12 cellular contexts compared by ENCODE assay signal in genomic region chr10:132388901-132389630, GRCh38. TPM values are rescaled to one million over a fixed set of nuclear protein-coding genes. Genes with fewer than 3 reads are reported as not detected.
A peak's percentile ranks its signal among the peaks of the same experiment; 100 is the strongest.
DNase-seq lines count a peak whose midpoint lies in the region; FAIRE-seq and TF ChIP-seq lines count a peak whose summit lies in the region.
"Had no signal": no experiment of that assay in that cellular context is flagged by ENCODE, and none has a peak within 500 bp of the region (broad histone marks: within the 10 kb centered on the region; RNA-seq: fewer than 3 reads in every experiment).

No MANE protein-coding gene starts in this region.

- H3K4me3 ChIP-seq in Caco-2 (ENCODE audit: low read depth, low read length) (no peak overlapping the region), HUES48 (ENCODE audit: low read depth, low read length) (no peak overlapping the region), H1 (ENCODE audit: extremely low read depth in 1 of 4, insufficient read depth in 2 of 4, low read depth in 3 of 4, low read length in 4 of 4) (no peak overlapping the region), parathyroid adenoma (ENCODE audit: low read depth, low read length) (no peak overlapping the region)
- H3K4me3 ChIP-seq: stomach had no signal

- TF ChIP-seq RAD21 in H1 (IDR thresholded peaks at IDR 0.05 in 1 of 2, conservative IDR thresholded peaks at IDR 0.05 in 1 of 2; ENCODE audit: low read depth in 2 of 2, low read length in 2 of 2) = no peak

- peaks cover 11% of the 10 kb centered on the region for H3K4me1 ChIP-seq in Caco-2
- H3K4me1 ChIP-seq in HUES48 (ENCODE audit: control insufficient read depth, insufficient read depth, low read length) = peaks cover 4% of the 10 kb centered on the region; the same call in 1 of the 2 replicates
- peaks cover 0 to 12% (median 9%) of the 10 kb centered on the region in 4 experiments; a peak in 6 of 7 replicates for H3K4me1 ChIP-seq in H1 (replicated peaks in 1 of 4; ENCODE audit: control insufficient read depth in 3 of 4, insufficient read depth in 4 of 4, low read length in 3 of 4)
- peaks cover 20% of the 10 kb centered on the region for H3K4me1 ChIP-seq in parathyroid adenoma

- no peak for DNase-seq in Caco-2
- DNase-seq in H1 (ENCODE audit: low read depth in 1 of 2, low spot score in 2 of 2) = no peak
- DNase-seq in NCI-H2107 treated with DMSO at 0.1 percent for 48 hours (lab: John Stamatoyannopoulos, UW; ENCODE audit: unreplicated experiment) = no peak
- no peak for DNase-seq in occipital lobe (lab: John Stamatoyannopoulos, UW)
- no peak for DNase-seq in NCI-H510A treated with DMSO at 0.1 percent for 48 hours (lab: John Stamatoyannopoulos, UW)
- DNase-seq: NCI-H187, stomach, SW 1271 had no signal

- peak overlapping the region; percentile 63 for H2BK120ac ChIP-seq in H1 (replicated peaks; ENCODE audit: low read depth, low read length)

- POLR2A ChIA-PET in Caco-2 (lab: Charles Lee) = no interaction called here
- POLR2A ChIA-PET in H1 (lab: Charles Lee; ENCODE audit: partially characterized antibody) = interaction anchor here (0.6 to 1.6 kb wide), 5 partner anchors 10 to 30 kb away, joined by 3 to 10 read pairs (median 4); no protein-coding TSS in a partner anchor

- H3K27ac ChIP-seq in HUES48 (ENCODE audit: low read depth, low read length) (peak overlapping the region; percentile 8), H1 (ENCODE audit: low read depth, low read length) (no peak overlapping the region), parathyroid adenoma (peak overlapping the region; percentile 36)
- H3K27ac ChIP-seq: stomach had no signal

- no peak overlapping the region for H3K27ac Mint-ChIP-seq in Caco-2 (ENCODE audit: unreplicated experiment)

- intact Hi-C loops in Caco-2 (cut with micrococcal nuclease; ENCODE audit: unreplicated experiment) = loop anchor here (2.0 to 10.0 kb wide), 2 partner anchors 64 to 246 kb away; no protein-coding TSS in a partner anchor

- peak overlapping the region; percentile 52; the same call in 1 of the 2 replicates for H2BK5ac ChIP-seq in H1 (ENCODE audit: low read depth, low read length)

- TF ChIP-seq CTCF in Caco-2 (IDR thresholded peaks at IDR 0.05; ENCODE audit: insufficient read depth in 1 of 2, low read depth in 1 of 2, low read length in 1 of 2, severe bottlenecking in 1 of 2, unreplicated experiment in 1 of 2) (no peak), H1 (IDR thresholded peaks at IDR 0.05; ENCODE audit: control extremely low read depth in 1 of 3, insufficient read depth in 1 of 3, low read depth in 1 of 3, low read length in 3 of 3) (no peak), parathyroid adenoma (IDR thresholded peaks at IDR 0.05) (no peak)

- peaks cover 14% of the 10 kb centered on the region for H3K9me3 Mint-ChIP-seq in Caco-2 (ENCODE audit: unreplicated experiment)

- H3K4me3 Mint-ChIP-seq in Caco-2 (ENCODE audit: unreplicated experiment) = peak overlapping the region; percentile 20

- BruUV-seq in Caco-2 (replicated peaks; lab: Mats Ljungman, UMichigan) = no TSS peak

- FAIRE-seq in H1 (lab: Jason Lieb, UNC) = no peak
- FAIRE-seq: endometrium, islet of Langerhans had no signal

- H3K36me3 ChIP-seq in Caco-2 (ENCODE audit: control insufficient read depth, insufficient read depth, low read length) (no peaks in the 10 kb centered on the region), HUES48 (ENCODE audit: control insufficient read depth, insufficient read depth, low read length) (no peaks in the 10 kb centered on the region), H1 (ENCODE audit: control insufficient read depth in 2 of 4, insufficient read depth in 4 of 4, low read length in 3 of 4) (no peaks in the 10 kb centered on the region), parathyroid adenoma (ENCODE audit: control insufficient read depth, insufficient read depth, low read length) (no peaks in the 10 kb centered on the region)
- H3K36me3 ChIP-seq: stomach had no signal

- peaks cover 8% of the 10 kb centered on the region; the same call in 1 of the 2 replicates for H3K23me2 ChIP-seq in H1 (ENCODE audit: low read depth, low read length)

- H3K56ac ChIP-seq in H1 (replicated peaks; ENCODE audit: insufficient read length, low read depth, low read length) = peak overlapping the region; percentile 25

- no peak overlapping the region for H2AK5ac ChIP-seq in H1 (ENCODE audit: low read depth, low read length)

- peak overlapping the region; percentile 75 for H3K18ac ChIP-seq in H1 (ENCODE audit: extremely low read depth, low read length)

- no peak for TF ChIP-seq EP300 in H1 (IDR thresholded peaks at IDR 0.05; ENCODE audit: borderline replicate concordance in 1 of 2, low read depth in 2 of 2, low read length in 2 of 2)

- no peak overlapping the region for H3K23ac ChIP-seq in H1 (ENCODE audit: insufficient read length)

- peak overlapping the region; percentile 71; the same call in 1 of the 2 replicates for H2BK12ac ChIP-seq in H1 (ENCODE audit: low read depth, low read length)

- CTCF ChIA-PET in Caco-2 (lab: Charles Lee) (no interaction called here), H1 (lab: Charles Lee; ENCODE audit: partially characterized antibody) (interaction anchor here (1.2 to 1.6 kb wide), 5 partner anchors 8 to 65 kb away, joined by 3 to 5 read pairs (median 3); no protein-coding TSS in a partner anchor)

- peak overlapping the region; percentile 85 for H3K4ac ChIP-seq in H1 (replicated peaks; ENCODE audit: insufficient read length, low read depth, low read length)

- TF ChIP-seq POLR2A in H1 (IDR thresholded peaks at IDR 0.05; ENCODE audit: control extremely low read depth in 1 of 2, low read depth in 2 of 2, low read length in 2 of 2) = no peak

- peak overlapping the region; percentile 34 for H4K91ac ChIP-seq in H1 (replicated peaks; ENCODE audit: insufficient read length, low read length)

- H3K79me2 ChIP-seq in H1 (ENCODE audit: control insufficient read depth in 1 of 2, insufficient read depth in 2 of 2, low read length in 2 of 2) (no peaks in the 10 kb centered on the region), parathyroid adenoma (no peaks in the 10 kb centered on the region)

- WGBS in H1 (ENCODE audit: extremely low coverage in 1 of 2, insufficient coverage in 1 of 2, insufficient read length in 1 of 2, insufficient replicate concordance in 2 of 2, low coverage in 1 of 2, low lambda C conversion rate in 2 of 2, missing lambda C conversion rate in 1 of 2), 2 experiments = 56% methylated on average over 23 of the region's 25 CpGs; no CpG with 5 or more reads in 1 of the 2 experiments

- peak overlapping the region; percentile 34 for H4K5ac ChIP-seq in H1 (ENCODE audit: insufficient read length, low read depth, low read length)

- H3K4me2 ChIP-seq in H1 (ENCODE audit: insufficient read depth in 1 of 2, low read depth in 2 of 2, low read length in 2 of 2) (peak overlapping the region in 1 of 2 experiments; percentile 25; a peak in 1 of 4 replicates), parathyroid adenoma (ENCODE audit: low read length) (no peak overlapping the region)

- H3K27me3 ChIP-seq in Caco-2 (replicated peaks; ENCODE audit: control insufficient read depth, insufficient read depth, low read length) = no peaks in the 10 kb centered on the region
- H3K27me3 ChIP-seq in HUES48 (ENCODE audit: control insufficient read depth, insufficient read depth, low read length) = no peaks in the 10 kb centered on the region
- H3K27me3 ChIP-seq in H1 (replicated peaks in 1 of 4; ENCODE audit: control insufficient read depth in 3 of 4, extremely low read depth in 1 of 4, insufficient read depth in 3 of 4, low read length in 3 of 4) = no peaks in the 10 kb centered on the region
- no peaks in the 10 kb centered on the region for H3K27me3 ChIP-seq in parathyroid adenoma (ENCODE audit: control insufficient read depth, insufficient read depth, low read length)
- H3K27me3 ChIP-seq: stomach had no signal

- H3K9ac ChIP-seq in HUES48 (ENCODE audit: low read depth, low read length) = no peak overlapping the region
- H3K9ac ChIP-seq in H1 (replicated peaks in 1 of 4; ENCODE audit: extremely low read depth in 1 of 4, low read depth in 3 of 4, low read length in 3 of 4) = no peak overlapping the region
- no peak overlapping the region for H3K9ac ChIP-seq in parathyroid adenoma

- H3K9me3 ChIP-seq in Caco-2 (no peaks in the 10 kb centered on the region), HUES48 (ENCODE audit: control insufficient read depth, insufficient read depth, low read length) (no peaks in the 10 kb centered on the region), H1 (ENCODE audit: insufficient read depth in 2 of 2, low read depth in 1 of 2, low read length in 1 of 2) (no peaks in the 10 kb centered on the region), parathyroid adenoma (ENCODE audit: control insufficient read depth, low read length) (no peaks in the 10 kb centered on the region)
- H3K9me3 ChIP-seq: stomach had no signal

- H4K20me1 ChIP-seq in H1 (replicated peaks in 1 of 2; ENCODE audit: control insufficient read depth in 1 of 2, insufficient read depth in 2 of 2, low read length in 2 of 2) = peaks cover 0 to 7% of the 10 kb centered on the region in 2 experiments

- H3K27me3 Mint-ChIP-seq in Caco-2 (ENCODE audit: insufficient read depth, unreplicated experiment) = no peaks in the 10 kb centered on the region

- H3K36me3 Mint-ChIP-seq in Caco-2 (ENCODE audit: insufficient read depth, unreplicated experiment) = no peaks in the 10 kb centered on the region

- peak overlapping the region; percentile 66; the same call in 1 of the 2 replicates for H2BK15ac ChIP-seq in H1 (ENCODE audit: low read length)

- no peak overlapping the region for H3K14ac ChIP-seq in H1 (ENCODE audit: insufficient read length)

- H3K4me1 Mint-ChIP-seq in Caco-2 (ENCODE audit: low read depth, unreplicated experiment) = no peaks in the 10 kb centered on the region

- H2BK20ac ChIP-seq in H1 (ENCODE audit: low read length) = peak overlapping the region; percentile 61; the same call in 1 of the 2 replicates

- H2AFZ ChIP-seq in H1 (ENCODE audit: low read length) = no peak overlapping the region
- peak overlapping the region; percentile 86 for H2AFZ ChIP-seq in parathyroid adenoma

- no peaks in the 10 kb centered on the region for H3K79me1 ChIP-seq in H1 (ENCODE audit: low read depth, low read length)

- H4K8ac ChIP-seq in H1 (ENCODE audit: extremely low read depth, insufficient read depth, low read length) = peak overlapping the region; percentile 75

RNA-seq across cellular contexts. Expression of gene PWWP2B, which starts 7.9 kb away (rescaled TPM):
- total RNA-seq in Caco-2 (2022) = 17.8 and 19.3 TPM in 2 replicates
- total RNA-seq in H1 (2021; fragmentation: NEBNext Ultra II Directional; extraction: Animal tissue kit (Norgen Biotek cat#: 25700)) = 10.8 and 11.0 TPM in 2 replicates
- 5.3 and 9.4 TPM in 2 replicates for polyA plus RNA-seq in H1 (2011; rRNA removed)
- polyA plus RNA-seq in H1 (2011; cell fraction: cytosol; rRNA removed) = 7.2 TPM
- 17.0 TPM for polyA plus RNA-seq in H1 (2011; cell fraction: nucleus; rRNA removed)
- 4.8 to 8.4 TPM (median 8.0 TPM) in 4 replicates for polyA plus RNA-seq in H1 (2012, experiment 1 of 2)
- polyA plus RNA-seq in H1 (2012, experiment 2 of 2) = 6.0 TPM
- 6.0 TPM for polyA plus RNA-seq in H1 (2013, experiment 1 of 2)
- 5.5 TPM for polyA plus RNA-seq in H1 (2013, experiment 2 of 2)
- 1.2 and 1.4 TPM in 2 replicates for polyA minus RNA-seq in H1 (2011; rRNA and poly(A)+ RNA removed)
- polyA minus RNA-seq in H1 (2011; cell fraction: cytosol; rRNA and poly(A)+ RNA removed) = 5.2 TPM
- polyA minus RNA-seq in H1 (2011; cell fraction: nucleus; rRNA and poly(A)+ RNA removed) = 7.0 TPM
- 5.6 TPM for total RNA-seq in occipital lobe

RNA-seq across cellular contexts. Expression of gene LRRC27, which starts 57.1 kb away (rescaled TPM):
- 11.7 and 12.5 TPM in 2 replicates for total RNA-seq in Caco-2 (2022)
- total RNA-seq in H1 (2021; fragmentation: NEBNext Ultra II Directional; extraction: Animal tissue kit (Norgen Biotek cat#: 25700)) = 3.8 and 4.3 TPM in 2 replicates
- 1.2 and 2.0 TPM in 2 replicates for polyA plus RNA-seq in H1 (2011; rRNA removed)
- 3.1 TPM for polyA plus RNA-seq in H1 (2011; cell fraction: cytosol; rRNA removed)
- 8.2 TPM for polyA plus RNA-seq in H1 (2011; cell fraction: nucleus; rRNA removed)
- polyA plus RNA-seq in H1 (2012, experiment 1 of 2) = 2.8 to 4.0 TPM (median 2.9 TPM) in 4 replicates
- polyA plus RNA-seq in H1 (2012, experiment 2 of 2) = 1.7 TPM
- polyA plus RNA-seq in H1 (2013, experiment 1 of 2) = 3.6 TPM
- polyA plus RNA-seq in H1 (2013, experiment 2 of 2) = 2.5 TPM
- 1.1 and 1.6 TPM in 2 replicates for polyA minus RNA-seq in H1 (2011; rRNA and poly(A)+ RNA removed)
- 0.88 TPM for polyA minus RNA-seq in H1 (2011; cell fraction: cytosol; rRNA and poly(A)+ RNA removed)
- polyA minus RNA-seq in H1 (2011; cell fraction: nucleus; rRNA and poly(A)+ RNA removed) = 4.0 TPM
- 22.8 TPM for total RNA-seq in occipital lobe
